9 cellular contexts compared by ENCODE assay signal in genomic region chr16:51577621-51578303, GRCh38.
A peak's percentile ranks its signal among the peaks of the same experiment; 100 is the strongest.
DNase-seq lines count a peak whose midpoint lies in the region; ATAC-seq and TF ChIP-seq lines count a peak whose summit lies in the region.
"Had no signal": no experiment of that assay in that cellular context is flagged by ENCODE, and none has a peak within 500 bp of the region (broad histone marks: within the 10 kb centered on the region; RNA-seq: fewer than 3 reads in every experiment).

No MANE protein-coding gene starts in this region.

- peak; percentile 39 for DNase-seq in NCI-H748 (lab: John Stamatoyannopoulos, UW; ENCODE audit: unreplicated experiment)
- DNase-seq in NCI-H748 treated with DMSO at 0.1 percent for 48 hours (lab: John Stamatoyannopoulos, UW): no peak
- peak; percentile 27 for DNase-seq in NCI-H2196 treated with DMSO at 0.1 percent for 48 hours (lab: John Stamatoyannopoulos, UW; ENCODE audit: unreplicated experiment)
- DNase-seq in fibroblast of mammary gland (ENCODE audit: low read depth): peak; percentile 48
- peak; percentile 34 to 52 for DNase-seq in thyroid gland
- no peak for DNase-seq in activated CD8-positive, alpha-beta memory T cell treated with anti-CD3 and anti-CD28 coated beads, Interleukin-2, amount 50 U/mL, for 4 hours
- DNase-seq in stimulated activated naive CD8-positive, alpha-beta T cell treated with anti-CD3 and anti-CD28 coated beads, Interleukin-15, amount 100 ng/mL, for 72 hours: no peak
- DNase-seq: activated T-cell treated with anti-CD3 and anti-CD28 coated beads, Interleukin-2, amount 50 U/mL, for 72 hours had no signal

- peaks cover 7 to 8% of the 10 kb centered on the region in 2 donors for H3K9me3 Mint-ChIP-seq in stimulated activated naive CD8-positive, alpha-beta T cell treated with anti-CD3 and anti-CD28 coated beads, Interleukin-15, amount 100 ng/mL, for 72 hours

- peaks cover 5 to 8% of the 10 kb centered on the region in 2 donors for H3K4me1 ChIP-seq in thyroid gland

- H3K4me3 ChIP-seq in fibroblast of mammary gland (ENCODE audit: control insufficient read depth, low read depth, low read length) (no peak overlapping the region), thyroid gland (replicated peaks in 1 of 3) (no peak overlapping the region)

- H3K27ac Mint-ChIP-seq in stimulated activated naive CD8-positive, alpha-beta T cell treated with anti-CD3 and anti-CD28 coated beads, Interleukin-15, amount 100 ng/mL, for 72 hours: no peak overlapping the region
- H3K27ac Mint-ChIP-seq: activated T-cell treated with anti-CD3 and anti-CD28 coated beads, Interleukin-2, amount 50 U/mL, for 72 hours had no signal

- H3K9me3 ChIP-seq in thyroid gland: no peaks in the 10 kb centered on the region

- no peaks in the 10 kb centered on the region for H3K27me3 ChIP-seq in thyroid gland

- intact Hi-C loops in thyroid gland (cut with DNase I): no loop called here

- 10 to 14% methylated on average over 8 of the region's 8 CpGs for WGBS in thyroid gland, 2 donors

- TF ChIP-seq POLR2A in thyroid gland (IDR thresholded peaks at IDR 0.05): no peak

- no peak for TF ChIP-seq CTCF in fibroblast of mammary gland (conservative IDR thresholded peaks at IDR 0.05; ENCODE audit: control insufficient read depth, insufficient read depth, low read depth, low read length)
- no peak for TF ChIP-seq CTCF in thyroid gland (IDR thresholded peaks at IDR 0.05)

- H3K4me3 Mint-ChIP-seq in stimulated activated naive CD8-positive, alpha-beta T cell treated with anti-CD3 and anti-CD28 coated beads, Interleukin-15, amount 100 ng/mL, for 72 hours: no peak overlapping the region
- H3K4me3 Mint-ChIP-seq: activated T-cell treated with anti-CD3 and anti-CD28 coated beads, Interleukin-2, amount 50 U/mL, for 72 hours had no signal

- no peak overlapping the region for H3K27ac ChIP-seq in thyroid gland

- H3K36me3 ChIP-seq in thyroid gland: no peaks in the 10 kb centered on the region

- no peaks in the 10 kb centered on the region for H3K4me1 Mint-ChIP-seq in stimulated activated naive CD8-positive, alpha-beta T cell treated with anti-CD3 and anti-CD28 coated beads, Interleukin-15, amount 100 ng/mL, for 72 hours

- ATAC-seq in stimulated activated naive CD8-positive, alpha-beta T cell treated with anti-CD3 and anti-CD28 coated beads, Interleukin-15, amount 100 ng/mL, for 72 hours: no peak
- ATAC-seq in HG03457 (IDR thresholded peaks at IDR 0.05; ENCODE audit: unreplicated experiment): no peak

- no peaks in the 10 kb centered on the region for H3K27me3 Mint-ChIP-seq in stimulated activated naive CD8-positive, alpha-beta T cell treated with anti-CD3 and anti-CD28 coated beads, Interleukin-15, amount 100 ng/mL, for 72 hours

Comparison
In these comparisons a context has a peak if more than half of its experiments do, and no peak if none do; other contexts are left out.
1. DNase-seq: peak in NCI-H748 (single experiment), NCI-H2196 treated with DMSO at 0.1 percent for 48 hours (single experiment), fibroblast of mammary gland (single experiment) and thyroid gland (2 of 2); none in NCI-H748 treated with DMSO at 0.1 percent for 48 hours (single experiment), activated CD8-positive, alpha-beta memory T cell treated with anti-CD3 and anti-CD28 coated beads, Interleukin-2, amount 50 U/mL, for 4 hours (single experiment) and stimulated activated naive CD8-positive, alpha-beta T cell treated with anti-CD3 and anti-CD28 coated beads, Interleukin-15, amount 100 ng/mL, for 72 hours (0 of 2).